1 cellular context compared by ENCODE assay signal in the genomic region with DNA sequence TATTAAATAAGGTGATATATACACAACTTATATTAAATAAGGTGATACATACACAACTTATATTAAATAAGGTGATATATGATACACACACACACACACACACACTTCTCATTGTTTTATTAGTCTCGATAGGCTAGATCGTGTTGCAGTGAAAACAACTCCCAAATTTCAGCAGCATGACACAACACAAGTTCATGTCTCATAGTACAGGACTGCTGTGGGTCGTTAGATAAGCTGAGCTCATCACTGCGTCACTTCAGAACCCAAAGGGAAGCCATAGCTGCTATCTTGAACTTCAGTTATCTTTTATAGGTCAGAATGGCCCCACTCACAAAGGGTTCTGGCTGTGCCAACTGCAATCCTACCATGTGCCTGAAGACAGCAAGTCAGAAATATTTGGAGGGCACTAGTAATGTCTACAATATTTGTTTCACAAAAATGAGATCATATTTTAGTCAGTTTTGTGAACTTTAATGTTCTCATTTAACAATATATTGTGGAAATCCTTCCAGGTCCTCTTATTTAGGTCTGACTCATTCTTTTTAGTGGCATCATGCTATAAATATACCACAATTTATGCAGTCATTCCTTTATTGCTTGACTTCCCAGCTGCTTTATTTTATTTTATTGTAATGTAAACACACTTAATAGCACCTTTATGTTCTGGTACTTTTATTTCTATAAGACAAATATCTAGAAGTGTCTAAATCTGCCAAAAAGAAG.
A peak's percentile ranks its signal among the peaks of the same experiment; 100 is the strongest.
TF ChIP-seq lines count a peak whose summit lies in the region.

No MANE protein-coding gene starts in this region.

TF ChIP-seq in HEK293, 187 proteins besides CTCF, POLR2A, EP300 and RAD21 (continued from another document and continues in another):
- TF ChIP-seq, protein P1, sequence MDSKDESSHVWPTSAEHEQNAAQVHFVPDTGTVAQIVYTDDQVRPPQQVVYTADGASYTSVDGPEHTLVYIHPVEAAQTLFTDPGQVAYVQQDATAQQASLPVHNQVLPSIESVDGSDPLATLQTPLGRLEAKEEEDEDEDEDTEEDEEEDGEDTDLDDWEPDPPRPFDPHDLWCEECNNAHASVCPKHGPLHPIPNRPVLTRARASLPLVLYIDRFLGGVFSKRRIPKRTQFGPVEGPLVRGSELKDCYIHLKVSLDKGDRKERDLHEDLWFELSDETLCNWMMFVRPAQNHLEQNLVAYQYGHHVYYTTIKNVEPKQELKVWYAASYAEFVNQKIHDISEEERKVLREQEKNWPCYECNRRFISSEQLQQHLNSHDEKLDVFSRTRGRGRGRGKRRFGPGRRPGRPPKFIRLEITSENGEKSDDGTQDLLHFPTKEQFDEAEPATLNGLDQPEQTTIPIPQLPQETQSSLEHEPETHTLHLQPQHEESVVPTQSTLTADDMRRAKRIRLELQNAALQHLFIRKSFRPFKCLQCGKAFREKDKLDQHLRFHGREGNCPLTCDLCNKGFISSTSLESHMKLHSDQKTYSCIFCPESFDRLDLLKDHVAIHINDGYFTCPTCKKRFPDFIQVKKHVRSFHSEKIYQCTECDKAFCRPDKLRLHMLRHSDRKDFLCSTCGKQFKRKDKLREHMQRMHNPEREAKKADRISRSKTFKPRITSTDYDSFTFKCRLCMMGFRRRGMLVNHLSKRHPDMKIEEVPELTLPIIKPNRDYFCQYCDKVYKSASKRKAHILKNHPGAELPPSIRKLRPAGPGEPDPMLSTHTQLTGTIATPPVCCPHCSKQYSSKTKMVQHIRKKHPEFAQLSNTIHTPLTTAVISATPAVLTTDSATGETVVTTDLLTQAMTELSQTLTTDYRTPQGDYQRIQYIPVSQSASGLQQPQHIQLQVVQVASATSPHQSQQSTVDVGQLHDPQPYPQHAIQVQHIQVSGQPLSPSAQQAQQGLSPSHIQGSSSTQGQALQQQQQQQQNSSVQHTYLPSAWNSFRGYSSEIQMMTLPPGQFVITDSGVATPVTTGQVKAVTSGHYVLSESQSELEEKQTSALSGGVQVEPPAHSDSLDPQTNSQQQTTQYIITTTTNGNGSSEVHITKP (tag by site-specific recombination; IDR thresholded peaks at IDR 0.05): peak; percentile 63
- peak; percentile 98 for TF ChIP-seq WT1 (tag by site-specific recombination; IDR thresholded peaks at IDR 0.05)
- no peak for TF ChIP-seq ZNF623 (tag by site-specific recombination; IDR thresholded peaks at IDR 0.05)
- TF ChIP-seq, protein P2, sequence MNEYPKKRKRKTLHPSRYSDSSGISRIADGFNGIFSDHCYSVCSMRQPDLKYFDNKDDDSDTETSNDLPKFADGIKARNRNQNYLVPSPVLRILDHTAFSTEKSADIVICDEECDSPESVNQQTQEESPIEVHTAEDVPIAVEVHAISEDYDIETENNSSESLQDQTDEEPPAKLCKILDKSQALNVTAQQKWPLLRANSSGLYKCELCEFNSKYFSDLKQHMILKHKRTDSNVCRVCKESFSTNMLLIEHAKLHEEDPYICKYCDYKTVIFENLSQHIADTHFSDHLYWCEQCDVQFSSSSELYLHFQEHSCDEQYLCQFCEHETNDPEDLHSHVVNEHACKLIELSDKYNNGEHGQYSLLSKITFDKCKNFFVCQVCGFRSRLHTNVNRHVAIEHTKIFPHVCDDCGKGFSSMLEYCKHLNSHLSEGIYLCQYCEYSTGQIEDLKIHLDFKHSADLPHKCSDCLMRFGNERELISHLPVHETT (tag by site-specific recombination; IDR thresholded peaks at IDR 0.05): peak; percentile 92
- peak; percentile 60; the same call in 1 of the 2 replicates for TF ChIP-seq ZNF146 (tag by site-specific recombination; IDR thresholded peaks at IDR 0.05)
- TF ChIP-seq, protein P3, sequence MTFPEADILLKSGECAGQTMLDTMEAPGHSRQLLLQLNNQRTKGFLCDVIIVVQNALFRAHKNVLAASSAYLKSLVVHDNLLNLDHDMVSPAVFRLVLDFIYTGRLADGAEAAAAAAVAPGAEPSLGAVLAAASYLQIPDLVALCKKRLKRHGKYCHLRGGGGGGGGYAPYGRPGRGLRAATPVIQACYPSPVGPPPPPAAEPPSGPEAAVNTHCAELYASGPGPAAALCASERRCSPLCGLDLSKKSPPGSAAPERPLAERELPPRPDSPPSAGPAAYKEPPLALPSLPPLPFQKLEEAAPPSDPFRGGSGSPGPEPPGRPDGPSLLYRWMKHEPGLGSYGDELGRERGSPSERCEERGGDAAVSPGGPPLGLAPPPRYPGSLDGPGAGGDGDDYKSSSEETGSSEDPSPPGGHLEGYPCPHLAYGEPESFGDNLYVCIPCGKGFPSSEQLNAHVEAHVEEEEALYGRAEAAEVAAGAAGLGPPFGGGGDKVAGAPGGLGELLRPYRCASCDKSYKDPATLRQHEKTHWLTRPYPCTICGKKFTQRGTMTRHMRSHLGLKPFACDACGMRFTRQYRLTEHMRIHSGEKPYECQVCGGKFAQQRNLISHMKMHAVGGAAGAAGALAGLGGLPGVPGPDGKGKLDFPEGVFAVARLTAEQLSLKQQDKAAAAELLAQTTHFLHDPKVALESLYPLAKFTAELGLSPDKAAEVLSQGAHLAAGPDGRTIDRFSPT (tag by site-specific recombination; IDR thresholded peaks at IDR 0.05): peak; percentile 98
- TF ChIP-seq ZEB2 (tag by site-specific recombination; IDR thresholded peaks at IDR 0.05): peak; percentile 97
- TF ChIP-seq, protein P4, sequence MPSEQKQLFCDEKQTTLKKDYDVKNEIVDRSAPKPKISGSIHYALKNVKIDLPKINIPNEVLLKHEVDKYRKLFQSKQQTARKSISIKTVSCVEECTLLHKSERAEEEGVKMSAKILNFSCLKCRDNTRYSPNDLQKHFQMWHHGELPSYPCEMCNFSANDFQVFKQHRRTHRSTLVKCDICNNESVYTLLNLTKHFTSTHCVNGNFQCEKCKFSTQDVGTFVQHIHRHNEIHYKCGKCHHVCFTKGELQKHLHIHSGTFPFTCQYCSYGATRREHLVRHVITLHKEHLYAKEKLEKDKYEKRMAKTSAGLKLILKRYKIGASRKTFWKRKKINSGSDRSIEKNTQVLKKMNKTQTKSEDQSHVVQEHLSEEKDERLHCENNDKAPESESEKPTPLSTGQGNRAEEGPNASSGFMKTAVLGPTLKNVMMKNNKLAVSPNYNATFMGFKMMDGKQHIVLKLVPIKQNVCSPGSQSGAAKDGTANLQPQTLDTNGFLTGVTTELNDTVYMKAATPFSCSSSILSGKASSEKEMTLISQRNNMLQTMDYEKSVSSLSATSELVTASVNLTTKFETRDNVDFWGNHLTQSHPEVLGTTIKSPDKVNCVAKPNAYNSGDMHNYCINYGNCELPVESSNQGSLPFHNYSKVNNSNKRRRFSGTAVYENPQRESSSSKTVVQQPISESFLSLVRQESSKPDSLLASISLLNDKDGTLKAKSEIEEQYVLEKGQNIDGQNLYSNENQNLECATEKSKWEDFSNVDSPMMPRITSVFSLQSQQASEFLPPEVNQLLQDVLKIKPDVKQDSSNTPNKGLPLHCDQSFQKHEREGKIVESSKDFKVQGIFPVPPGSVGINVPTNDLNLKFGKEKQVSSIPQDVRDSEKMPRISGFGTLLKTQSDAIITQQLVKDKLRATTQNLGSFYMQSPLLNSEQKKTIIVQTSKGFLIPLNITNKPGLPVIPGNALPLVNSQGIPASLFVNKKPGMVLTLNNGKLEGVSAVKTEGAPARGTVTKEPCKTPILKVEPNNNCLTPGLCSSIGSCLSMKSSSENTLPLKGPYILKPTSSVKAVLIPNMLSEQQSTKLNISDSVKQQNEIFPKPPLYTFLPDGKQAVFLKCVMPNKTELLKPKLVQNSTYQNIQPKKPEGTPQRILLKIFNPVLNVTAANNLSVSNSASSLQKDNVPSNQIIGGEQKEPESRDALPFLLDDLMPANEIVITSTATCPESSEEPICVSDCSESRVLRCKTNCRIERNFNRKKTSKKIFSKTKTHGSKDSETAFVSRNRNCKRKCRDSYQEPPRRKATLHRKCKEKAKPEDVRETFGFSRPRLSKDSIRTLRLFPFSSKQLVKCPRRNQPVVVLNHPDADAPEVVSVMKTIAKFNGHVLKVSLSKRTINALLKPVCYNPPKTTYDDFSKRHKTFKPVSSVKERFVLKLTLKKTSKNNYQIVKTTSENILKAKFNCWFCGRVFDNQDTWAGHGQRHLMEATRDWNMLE (tag by site-specific recombination; conservative IDR thresholded peaks at IDR 0.05; ENCODE audit: low read depth): peak; percentile 13; the same call in 1 of the 2 replicates
- TF ChIP-seq, protein P5, sequence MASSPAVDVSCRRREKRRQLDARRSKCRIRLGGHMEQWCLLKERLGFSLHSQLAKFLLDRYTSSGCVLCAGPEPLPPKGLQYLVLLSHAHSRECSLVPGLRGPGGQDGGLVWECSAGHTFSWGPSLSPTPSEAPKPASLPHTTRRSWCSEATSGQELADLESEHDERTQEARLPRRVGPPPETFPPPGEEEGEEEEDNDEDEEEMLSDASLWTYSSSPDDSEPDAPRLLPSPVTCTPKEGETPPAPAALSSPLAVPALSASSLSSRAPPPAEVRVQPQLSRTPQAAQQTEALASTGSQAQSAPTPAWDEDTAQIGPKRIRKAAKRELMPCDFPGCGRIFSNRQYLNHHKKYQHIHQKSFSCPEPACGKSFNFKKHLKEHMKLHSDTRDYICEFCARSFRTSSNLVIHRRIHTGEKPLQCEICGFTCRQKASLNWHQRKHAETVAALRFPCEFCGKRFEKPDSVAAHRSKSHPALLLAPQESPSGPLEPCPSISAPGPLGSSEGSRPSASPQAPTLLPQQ (tag by site-specific recombination; IDR thresholded peaks at IDR 0.05): peak; percentile 95
- 0 out of 2 replicates have a peak, but pooled peaks have one; percentile 19 for TF ChIP-seq KLF1 (tag by site-specific recombination; IDR thresholded peaks at IDR 0.05)
- TF ChIP-seq, protein P6, sequence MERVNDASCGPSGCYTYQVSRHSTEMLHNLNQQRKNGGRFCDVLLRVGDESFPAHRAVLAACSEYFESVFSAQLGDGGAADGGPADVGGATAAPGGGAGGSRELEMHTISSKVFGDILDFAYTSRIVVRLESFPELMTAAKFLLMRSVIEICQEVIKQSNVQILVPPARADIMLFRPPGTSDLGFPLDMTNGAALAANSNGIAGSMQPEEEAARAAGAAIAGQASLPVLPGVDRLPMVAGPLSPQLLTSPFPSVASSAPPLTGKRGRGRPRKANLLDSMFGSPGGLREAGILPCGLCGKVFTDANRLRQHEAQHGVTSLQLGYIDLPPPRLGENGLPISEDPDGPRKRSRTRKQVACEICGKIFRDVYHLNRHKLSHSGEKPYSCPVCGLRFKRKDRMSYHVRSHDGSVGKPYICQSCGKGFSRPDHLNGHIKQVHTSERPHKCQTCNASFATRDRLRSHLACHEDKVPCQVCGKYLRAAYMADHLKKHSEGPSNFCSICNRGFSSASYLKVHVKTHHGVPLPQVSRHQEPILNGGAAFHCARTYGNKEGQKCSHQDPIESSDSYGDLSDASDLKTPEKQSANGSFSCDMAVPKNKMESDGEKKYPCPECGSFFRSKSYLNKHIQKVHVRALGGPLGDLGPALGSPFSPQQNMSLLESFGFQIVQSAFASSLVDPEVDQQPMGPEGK (tag by site-specific recombination; IDR thresholded peaks at IDR 0.05): peak; percentile 70; the same call in 1 of the 2 replicates
- no peak for TF ChIP-seq ZNF404 (tag by site-specific recombination; IDR thresholded peaks at IDR 0.05)
- TF ChIP-seq ZNF473 (tag by site-specific recombination; IDR thresholded peaks at IDR 0.05): no peak
- no peak for TF ChIP-seq ZNF571 (tag by site-specific recombination; IDR thresholded peaks at IDR 0.05)
- TF ChIP-seq, protein P7, sequence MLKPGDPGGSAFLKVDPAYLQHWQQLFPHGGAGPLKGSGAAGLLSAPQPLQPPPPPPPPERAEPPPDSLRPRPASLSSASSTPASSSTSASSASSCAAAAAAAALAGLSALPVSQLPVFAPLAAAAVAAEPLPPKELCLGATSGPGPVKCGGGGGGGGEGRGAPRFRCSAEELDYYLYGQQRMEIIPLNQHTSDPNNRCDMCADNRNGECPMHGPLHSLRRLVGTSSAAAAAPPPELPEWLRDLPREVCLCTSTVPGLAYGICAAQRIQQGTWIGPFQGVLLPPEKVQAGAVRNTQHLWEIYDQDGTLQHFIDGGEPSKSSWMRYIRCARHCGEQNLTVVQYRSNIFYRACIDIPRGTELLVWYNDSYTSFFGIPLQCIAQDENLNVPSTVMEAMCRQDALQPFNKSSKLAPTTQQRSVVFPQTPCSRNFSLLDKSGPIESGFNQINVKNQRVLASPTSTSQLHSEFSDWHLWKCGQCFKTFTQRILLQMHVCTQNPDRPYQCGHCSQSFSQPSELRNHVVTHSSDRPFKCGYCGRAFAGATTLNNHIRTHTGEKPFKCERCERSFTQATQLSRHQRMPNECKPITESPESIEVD (tag by site-specific recombination; IDR thresholded peaks at IDR 0.05): peak; percentile 96
- TF ChIP-seq, protein P8, sequence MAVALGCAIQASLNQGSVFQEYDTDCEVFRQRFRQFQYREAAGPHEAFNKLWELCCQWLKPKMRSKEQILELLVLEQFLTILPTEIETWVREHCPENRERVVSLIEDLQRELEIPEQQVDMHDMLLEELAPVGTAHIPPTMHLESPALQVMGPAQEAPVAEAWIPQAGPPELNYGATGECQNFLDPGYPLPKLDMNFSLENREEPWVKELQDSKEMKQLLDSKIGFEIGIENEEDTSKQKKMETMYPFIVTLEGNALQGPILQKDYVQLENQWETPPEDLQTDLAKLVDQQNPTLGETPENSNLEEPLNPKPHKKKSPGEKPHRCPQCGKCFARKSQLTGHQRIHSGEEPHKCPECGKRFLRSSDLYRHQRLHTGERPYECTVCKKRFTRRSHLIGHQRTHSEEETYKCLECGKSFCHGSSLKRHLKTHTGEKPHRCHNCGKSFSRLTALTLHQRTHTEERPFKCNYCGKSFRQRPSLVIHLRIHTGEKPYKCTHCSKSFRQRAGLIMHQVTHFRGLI (tag by site-specific recombination; IDR thresholded peaks at IDR 0.05): no peak; the same call in 1 of the 2 replicates
- TF ChIP-seq ZNF112 (tag by site-specific recombination; IDR thresholded peaks at IDR 0.05): no peak
- TF ChIP-seq BCL11A (tag by site-specific recombination; IDR thresholded peaks at IDR 0.05; ENCODE audit: low read depth): peak; percentile 95
- TF ChIP-seq ZBTB7A (tag by site-specific recombination; IDR thresholded peaks at IDR 0.05; ENCODE audit: low read depth): no peak; the same call in 1 of the 2 replicates
- peak; percentile 31; the same call in 1 of the 2 replicates for TF ChIP-seq ZBTB8A (tag by site-specific recombination; IDR thresholded peaks at IDR 0.05)
- TF ChIP-seq ZBTB21 (tag by site-specific recombination; IDR thresholded peaks at IDR 0.05): peak; percentile 98
- TF ChIP-seq, protein P9, sequence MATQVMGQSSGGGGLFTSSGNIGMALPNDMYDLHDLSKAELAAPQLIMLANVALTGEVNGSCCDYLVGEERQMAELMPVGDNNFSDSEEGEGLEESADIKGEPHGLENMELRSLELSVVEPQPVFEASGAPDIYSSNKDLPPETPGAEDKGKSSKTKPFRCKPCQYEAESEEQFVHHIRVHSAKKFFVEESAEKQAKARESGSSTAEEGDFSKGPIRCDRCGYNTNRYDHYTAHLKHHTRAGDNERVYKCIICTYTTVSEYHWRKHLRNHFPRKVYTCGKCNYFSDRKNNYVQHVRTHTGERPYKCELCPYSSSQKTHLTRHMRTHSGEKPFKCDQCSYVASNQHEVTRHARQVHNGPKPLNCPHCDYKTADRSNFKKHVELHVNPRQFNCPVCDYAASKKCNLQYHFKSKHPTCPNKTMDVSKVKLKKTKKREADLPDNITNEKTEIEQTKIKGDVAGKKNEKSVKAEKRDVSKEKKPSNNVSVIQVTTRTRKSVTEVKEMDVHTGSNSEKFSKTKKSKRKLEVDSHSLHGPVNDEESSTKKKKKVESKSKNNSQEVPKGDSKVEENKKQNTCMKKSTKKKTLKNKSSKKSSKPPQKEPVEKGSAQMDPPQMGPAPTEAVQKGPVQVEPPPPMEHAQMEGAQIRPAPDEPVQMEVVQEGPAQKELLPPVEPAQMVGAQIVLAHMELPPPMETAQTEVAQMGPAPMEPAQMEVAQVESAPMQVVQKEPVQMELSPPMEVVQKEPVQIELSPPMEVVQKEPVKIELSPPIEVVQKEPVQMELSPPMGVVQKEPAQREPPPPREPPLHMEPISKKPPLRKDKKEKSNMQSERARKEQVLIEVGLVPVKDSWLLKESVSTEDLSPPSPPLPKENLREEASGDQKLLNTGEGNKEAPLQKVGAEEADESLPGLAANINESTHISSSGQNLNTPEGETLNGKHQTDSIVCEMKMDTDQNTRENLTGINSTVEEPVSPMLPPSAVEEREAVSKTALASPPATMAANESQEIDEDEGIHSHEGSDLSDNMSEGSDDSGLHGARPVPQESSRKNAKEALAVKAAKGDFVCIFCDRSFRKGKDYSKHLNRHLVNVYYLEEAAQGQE (tag by site-specific recombination; IDR thresholded peaks at IDR 0.05): no peak
- TF ChIP-seq ZBTB17 (tag by site-specific recombination; IDR thresholded peaks at IDR 0.05): peak; percentile 76
- no peak for TF ChIP-seq ZNF138 (tag by site-specific recombination; IDR thresholded peaks at IDR 0.05; ENCODE audit: borderline replicate concordance)
